26 cellular contexts compared by ENCODE assay signal in genomic region chr7:23200331-23200730, GRCh38. TPM values are rescaled to one million over a fixed set of nuclear protein-coding genes. Genes with fewer than 3 reads are reported as not detected.
"Had no signal": no experiment of that assay in that cellular context is flagged by ENCODE, and none has a peak within 500 bp of the region (broad histone marks: within the 10 kb centered on the region; RNA-seq: fewer than 3 reads in every experiment).

No MANE protein-coding gene starts in this region.

- ATAC-seq: lower lobe of right lung; natural killer cell; psoas muscle; sciatic nerve; stimulated activated naive B cell treated with anti-CD40 and anti-IgM and Interleukin-4, amounts not matched to agents 10 μg/mL and 1 μg/mL and 100 μg/mL, for 72 hours; stimulated activated naive CD8-positive, alpha-beta T cell treated with anti-CD3 and anti-CD28 coated beads, Interleukin-15, Interleukin-2, amounts not matched to agents 100 U/mL and 50 U/mL, for 24 hours had no signal

- DNase-seq: hippocampal formation; kidney; lower lobe of right lung; mesendoderm; naive B cell; natural killer cell; nephron progenitor cell; occipital lobe; psoas muscle; stimulated activated CD4-positive, alpha-beta T cell treated with anti-CD3 and anti-CD28 coated beads, Interleukin-12 subunit alpha, Interleukin-12 subunit beta, amount 100 ng/mL, for 4 hours; stimulated activated CD4-positive, alpha-beta T cell treated with anti-CD3 and anti-CD28 coated beads, Interleukin-15, amount 100 ng/mL, for 24 hours; stimulated activated CD4-positive, alpha-beta T cell treated with anti-CD3 and anti-CD28 coated beads, Interleukin-2, amount 100 ng/mL, for 24 hours; stimulated activated CD4-positive, alpha-beta T cell treated with anti-CD3 and anti-CD28 coated beads, Interleukin-4, amount 100 ng/mL, for 1 hour; stimulated activated naive B cell treated with anti-CD40 and anti-IgM and Interleukin-4, amounts not matched to agents 10 μg/mL and 1 μg/mL and 100 μg/mL, for 72 hours; stimulated activated naive CD8-positive, alpha-beta T cell treated with anti-CD3 and anti-CD28 coated beads, Interleukin-15, Interleukin-2, amounts not matched to agents 100 U/mL and 50 U/mL, for 24 hours; stomach; testis; thyroid gland; transverse colon; upper lobe of left lung had no signal

- H3K4me1 ChIP-seq: lower lobe of right lung, neural progenitor cell, parathyroid adenoma, psoas muscle, stomach, testis, thyroid gland, upper lobe of left lung, vagina had no signal

- H3K9me3 ChIP-seq: lower lobe of right lung, neutrophil, psoas muscle, stomach, testis, thyroid gland, transverse colon, upper lobe of left lung, vagina had no signal

- H3K27ac ChIP-seq: lower lobe of right lung, neural progenitor cell, neutrophil, parathyroid adenoma, psoas muscle, skin epidermis, stomach, testis, thyroid gland, transverse colon, upper lobe of left lung, vagina had no signal

- H3K4me3 ChIP-seq: lower lobe of right lung, neural progenitor cell, psoas muscle, skin epidermis, stomach, testis, thyroid gland, transverse colon, upper lobe of left lung, vagina had no signal

- H3K27me3 ChIP-seq: neural progenitor cell, stomach, testis, thyroid gland, transverse colon, upper lobe of left lung, vagina had no signal

- H3K4me2 ChIP-seq: neural progenitor cell had no signal

- H3K9ac ChIP-seq: neural progenitor cell, parathyroid adenoma had no signal

- H2AFZ ChIP-seq: neural progenitor cell, parathyroid adenoma had no signal

RNA-seq across cellular contexts. Expression of gene GPNMB, which starts 46.2 kb away (rescaled TPM):
- total RNA-seq: natural killer cell had no signal
